ENCODE assay signal across 7 cellular contexts in genomic region chr9:98826716-98827115, GRCh38.
"Had no signal": no experiment of that assay in that cellular context is flagged by ENCODE, and none has a peak within 500 bp of the region (broad histone marks: within the 10 kb centered on the region; RNA-seq: fewer than 3 reads in every experiment).

No MANE protein-coding gene starts in this region.

- H3K4me3 ChIP-seq: K562 had no signal

- DNase-seq: IMR-90, KBM-7, KG1 had no signal

- ATAC-seq: HepG2, K562 had no signal

- H3K27ac Mint-ChIP-seq: IgD-negative memory B cell had no signal

- H3K27ac ChIP-seq: HL-60 had no signal

- H3K9me3 Mint-ChIP-seq: IgD-negative memory B cell had no signal

- H3K27me3 Mint-ChIP-seq: IgD-negative memory B cell had no signal

- H3K4me3 Mint-ChIP-seq: IgD-negative memory B cell had no signal
